In the genomic region with DNA sequence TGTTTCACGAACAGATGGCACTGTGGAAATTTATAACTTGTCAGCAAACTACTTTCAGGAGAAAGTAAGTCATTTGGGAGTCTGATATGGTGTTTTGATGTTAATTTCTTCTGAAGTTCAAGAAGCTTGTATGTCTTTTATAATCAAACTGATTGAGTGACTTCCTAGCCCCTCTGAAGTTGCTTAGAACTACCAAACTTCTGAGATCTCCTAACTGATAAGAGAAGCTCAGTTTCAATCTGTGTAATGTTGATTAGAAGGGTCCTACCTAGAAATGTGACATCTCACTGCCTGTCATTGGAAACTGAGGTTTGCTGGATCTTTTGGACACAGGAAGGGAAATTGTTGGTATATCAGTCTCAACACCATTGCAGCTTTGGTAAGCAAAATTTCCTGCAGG, we compare ENCODE assay signal across 8 cellular contexts. TPM values are rescaled to one million over a fixed set of nuclear protein-coding genes. Genes with fewer than 3 reads are reported as not detected.
DNase-seq lines count a peak whose midpoint lies in the region; ATAC-seq and TF ChIP-seq lines count a peak whose summit lies in the region.

No MANE protein-coding gene starts in this region.

- DNase-seq in GM12865 (ENCODE audit: low read depth): no peak
- DNase-seq in SJCRH30: no peak
- no peak for DNase-seq in esophagus muscularis mucosa (ENCODE audit: extremely low spot score)
- no peak for DNase-seq in psoas muscle
- DNase-seq in RWPE1 (ENCODE audit: low spot score): no peak
- DNase-seq in T1000 (lab: John Stamatoyannopoulos, UW): no peak
- DNase-seq in stimulated activated CD4-positive, alpha-beta T cell treated with anti-CD3 and anti-CD28 coated beads, Interleukin-4, amount 100 ng/mL, for 4 hours: no peak
- DNase-seq in NAMALWA (ENCODE audit: low spot score): no peak

- no peak for TF ChIP-seq POLR2A in esophagus muscularis mucosa (IDR thresholded peaks at IDR 0.05; ENCODE audit: low read depth)

- no peak for ATAC-seq in psoas muscle

- CTCF ChIA-PET in RWPE1 (lab: Yijun Ruan, JAX): interaction anchor here (1.0 to 1.1 kb wide), 2 partner anchors 18 to 286 kb away, joined by 3 read pairs; no protein-coding TSS in a partner anchor

- H3K4me1 ChIP-seq in SJCRH30 (no peaks in the 10 kb centered on the region), esophagus muscularis mucosa (peaks cover 21 to 48% (median 38%) of the 10 kb centered on the region in 4 donors), psoas muscle (peaks cover 17% of the 10 kb centered on the region)

- no peaks in the 10 kb centered on the region for H3K27me3 ChIP-seq in SJCRH30
- H3K27me3 ChIP-seq in esophagus muscularis mucosa: no peaks in the 10 kb centered on the region
- no peaks in the 10 kb centered on the region for H3K27me3 ChIP-seq in psoas muscle (ENCODE audit: insufficient read depth in 3 of 3, low read length in 2 of 3)

- H3K4me3 ChIP-seq in GM12865 (ENCODE audit: low read depth, low read length): peak overlapping the region; percentile 80
- H3K4me3 ChIP-seq in SJCRH30: peak overlapping the region; percentile 83
- peak overlapping the region; percentile 88 to 99 (median 95) for H3K4me3 ChIP-seq in esophagus muscularis mucosa
- peak overlapping the region; percentile 94 for H3K4me3 ChIP-seq in psoas muscle

- intact Hi-C loops in esophagus muscularis mucosa (cut with DNase I) (no loop called here), psoas muscle (cut with DNase I) (loop anchor here in 1 of 2 donors (5.0 kb wide), 1 partner anchor 606 kb away; no protein-coding TSS in a partner anchor)

- 42% methylated on average over 1 of the region's 1 CpG for WGBS in esophagus muscularis mucosa
- 21 to 33% (median 27%) methylated on average over 1 of the region's 1 CpG for WGBS in psoas muscle, 3 donors

- H3K27ac ChIP-seq in SJCRH30: no peak overlapping the region
- H3K27ac ChIP-seq in esophagus muscularis mucosa (replicated peaks in 1 of 4): peak overlapping the region in 1 of 4 donors; percentile 96
- no peak overlapping the region for H3K27ac ChIP-seq in psoas muscle
- no peak overlapping the region for H3K27ac ChIP-seq in RWPE1

- H3K9me3 ChIP-seq in SJCRH30 (replicated peaks) (no peaks in the 10 kb centered on the region), esophagus muscularis mucosa (no peaks in the 10 kb centered on the region), psoas muscle (no peaks in the 10 kb centered on the region)

- no peak for TF ChIP-seq EP300 in esophagus muscularis mucosa (IDR thresholded peaks at IDR 0.05)

- no peak for TF ChIP-seq CTCF in GM12865 (IDR thresholded peaks at IDR 0.05; ENCODE audit: insufficient read depth, low read depth, low read length, missing control alignments)
- no peak for TF ChIP-seq CTCF in esophagus muscularis mucosa (IDR thresholded peaks at IDR 0.05)
- no peak for TF ChIP-seq CTCF in psoas muscle (IDR thresholded peaks at IDR 0.05)
- no peak for TF ChIP-seq CTCF in RWPE1 (conservative IDR thresholded peaks at IDR 0.05; ENCODE audit: low read depth)

- POLR2A ChIA-PET in RWPE1 (lab: Yijun Ruan, JAX; ENCODE audit: low non-redundant PET): no interaction called here

- peaks cover 9% of the 10 kb centered on the region for H3K36me3 ChIP-seq in SJCRH30
- peaks cover 8 to 28% (median 25%) of the 10 kb centered on the region in 4 donors for H3K36me3 ChIP-seq in esophagus muscularis mucosa
- H3K36me3 ChIP-seq in psoas muscle (ENCODE audit: insufficient read depth in 1 of 2, low read depth in 1 of 2): peaks cover 4 to 38% of the 10 kb centered on the region in 2 donors

RNA-seq across cellular contexts. Expression of a gene that starts 1.1 kb away (rescaled TPM):
- 23.8 and 31.4 TPM in 2 replicates for total RNA-seq in SJCRH30 (2014; rRNA removed; shearing (Covaris generic))
- 10 to 100 TPM; 23.3 to 32.6 (median 24.0) TPM for total RNA-seq in esophagus muscularis mucosa
- total RNA-seq in psoas muscle: 10 to 100 TPM; 38.8 to 85.3 (median 73.1) TPM
- polyA plus RNA-seq in psoas muscle: 100 to 1,000 TPM in 1 of 3 donors, 10 to 100 TPM in 2; 64.9 to 107 (median 75.8) TPM

RNA-seq across cellular contexts. Expression of a gene that starts 1.2 kb away (rescaled TPM):
- total RNA-seq in SJCRH30 (2014; rRNA removed; shearing (Covaris generic)): 38.2 and 42.3 TPM in 2 replicates
- total RNA-seq in esophagus muscularis mucosa (10 to 100 TPM; 59.8 to 94.4 (median 69.4) TPM), psoas muscle (10 to 100 TPM; 26.2 to 69.1 (median 49.9) TPM)
- 10 to 100 TPM; 28.3 to 63.6 (median 46.7) TPM for polyA plus RNA-seq in psoas muscle

RNA-seq across cellular contexts. Expression of a gene that starts 28.1 kb away (rescaled TPM):
- total RNA-seq in SJCRH30 (2014; rRNA removed; shearing (Covaris generic)): 0.08 and 0.25 TPM in 2 replicates
- total RNA-seq in esophagus muscularis mucosa: 1 to 10 TPM in 1 of 4 donors, under 1 TPM in 3; 0.13 to 1.3 (median 0.49) TPM
- total RNA-seq in psoas muscle: 1 to 10 TPM in 2 of 4 donors, under 1 TPM in 2; 0.40 to 1.8 (median 1.00) TPM
- under 1 TPM; 0.51 to 0.86 (median 0.76) TPM for polyA plus RNA-seq in psoas muscle

RNA-seq across cellular contexts. Expression of a gene that starts 53.4 kb away (rescaled TPM):
- total RNA-seq in SJCRH30 (2014; rRNA removed; shearing (Covaris generic)): 12.5 and 14.0 TPM in 2 replicates
- 10 to 100 TPM; 36.1 to 73.4 (median 54.8) TPM for total RNA-seq in esophagus muscularis mucosa
- 10 to 100 TPM; 12.6 to 19.4 (median 14.7) TPM for total RNA-seq in psoas muscle
- polyA plus RNA-seq in psoas muscle: 1 to 10 TPM; 2.7 to 8.4 (median 6.5) TPM
